1 cellular context compared by ENCODE assay signal in genomic region chr10:70588852-70589570, GRCh38.
TF ChIP-seq lines count a peak whose summit lies in the region.

No MANE protein-coding gene starts in this region.

TF ChIP-seq in GM23338, 12 proteins besides CTCF, POLR2A, EP300 and RAD21 (continued from another document):
- TF ChIP-seq EZH2phosphoT487 (IDR thresholded peaks at IDR 0.05; ENCODE audit: unreplicated experiment) (no peak), ZNF114 (CRISPR knock-in tag; IDR thresholded peaks at IDR 0.05) (no peak), REST (IDR thresholded peaks at IDR 0.05; ENCODE audit: unreplicated experiment) (no peak)
TF ChIP-seq in GM23338: peak in this region for 0.
